In genomic region chr15:63135804-63136203, GRCh38 we compare ENCODE assay signal across 9 cellular contexts. TPM values are rescaled to one million over a fixed set of nuclear protein-coding genes. Genes with fewer than 3 reads are reported as not detected.
DNase-seq lines count a peak whose midpoint lies in the region; ATAC-seq and TF ChIP-seq lines count a peak whose summit lies in the region.
"Had no signal": no experiment of that assay in that cellular context is flagged by ENCODE, and none has a peak within 500 bp of the region (broad histone marks: within the 10 kb centered on the region; RNA-seq: fewer than 3 reads in every experiment).

No MANE protein-coding gene starts in this region.

- peak overlapping the region; percentile 64 to 72 for H3K27ac ChIP-seq in thoracic aorta

- H3K4me3 Mint-ChIP-seq in activated T-cell treated with anti-CD3 and anti-CD28 coated beads, Interleukin-2, amount 50 U/mL, for 4 hours: no peak overlapping the region
- no peak overlapping the region for H3K4me3 Mint-ChIP-seq in activated T-helper 17 cell treated with anti-CD3 and anti-CD28 coated beads, Interleukin-2, amount 50 U/mL, for 72 hours
- no peak overlapping the region for H3K4me3 Mint-ChIP-seq in activated T-helper 2 cell treated with anti-CD3 and anti-CD28 coated beads, Interferon-gamma antibody, Interleukin-2, Interleukin-4, amounts not matched to agents 10 μg/mL and 5 μg/mL and 100 μg/mL, durations not matched to agents 14 hours and 24 hours and 36 hours (ENCODE audit: low read depth)
- no peak overlapping the region for H3K4me3 Mint-ChIP-seq in activated naive CD8-positive, alpha-beta T cell treated with anti-CD3 and anti-CD28 coated beads, Interleukin-2, amount 50 U/mL, for 24 hours
- H3K4me3 Mint-ChIP-seq: B cell had no signal

- no peak overlapping the region for H3K4me3 ChIP-seq in thoracic aorta

- peak; percentile 58 to 73 for ATAC-seq in activated T-cell treated with anti-CD3 and anti-CD28 coated beads, Interleukin-2, amount 50 U/mL, for 4 hours
- ATAC-seq in activated T-helper 17 cell treated with anti-CD3 and anti-CD28 coated beads, Interleukin-2, amount 50 U/mL, for 72 hours (replicated peaks): peak; percentile 78
- peak; percentile 78 for ATAC-seq in thoracic aorta (ENCODE audit: insufficient number of reproducible peaks, low FRiP score, low read depth)
- no peak for ATAC-seq in activated naive CD8-positive, alpha-beta T cell treated with anti-CD3 and anti-CD28 coated beads, Interleukin-2, amount 50 U/mL, for 24 hours

- H3K9me3 Mint-ChIP-seq in activated T-cell treated with anti-CD3 and anti-CD28 coated beads, Interleukin-2, amount 50 U/mL, for 4 hours: no peaks in the 10 kb centered on the region
- H3K9me3 Mint-ChIP-seq in activated T-helper 17 cell treated with anti-CD3 and anti-CD28 coated beads, Interleukin-2, amount 50 U/mL, for 72 hours: no peaks in the 10 kb centered on the region
- H3K9me3 Mint-ChIP-seq in activated T-helper 2 cell treated with anti-CD3 and anti-CD28 coated beads, Interferon-gamma antibody, Interleukin-2, Interleukin-4, amounts not matched to agents 10 μg/mL and 5 μg/mL and 100 μg/mL, durations not matched to agents 14 hours and 24 hours and 36 hours: no peaks in the 10 kb centered on the region
- H3K9me3 Mint-ChIP-seq in activated naive CD8-positive, alpha-beta T cell treated with anti-CD3 and anti-CD28 coated beads, Interleukin-2, amount 50 U/mL, for 24 hours: no peaks in the 10 kb centered on the region

- intact Hi-C loops in activated T-helper 2 cell treated with anti-CD3 and anti-CD28 coated beads, Interferon-gamma antibody, Interleukin-2, Interleukin-4, amounts not matched to agents 10 μg/mL and 5 μg/mL and 100 μg/mL, durations not matched to agents 14 hours and 24 hours and 36 hours (cut with micrococcal nuclease): no loop called here

- H3K27ac Mint-ChIP-seq in activated T-helper 17 cell treated with anti-CD3 and anti-CD28 coated beads, Interleukin-2, amount 50 U/mL, for 72 hours: peak overlapping the region; percentile 60
- H3K27ac Mint-ChIP-seq in activated T-helper 2 cell treated with anti-CD3 and anti-CD28 coated beads, Interferon-gamma antibody, Interleukin-2, Interleukin-4, amounts not matched to agents 10 μg/mL and 5 μg/mL and 100 μg/mL, durations not matched to agents 14 hours and 24 hours and 36 hours: no peak overlapping the region
- no peak overlapping the region for H3K27ac Mint-ChIP-seq in activated naive CD8-positive, alpha-beta T cell treated with anti-CD3 and anti-CD28 coated beads, Interleukin-2, amount 50 U/mL, for 24 hours
- H3K27ac Mint-ChIP-seq: B cell had no signal

- peaks cover 8% of the 10 kb centered on the region for H3K36me3 Mint-ChIP-seq in activated T-cell treated with anti-CD3 and anti-CD28 coated beads, Interleukin-2, amount 50 U/mL, for 4 hours (ENCODE audit: insufficient read depth)
- peaks cover 8% of the 10 kb centered on the region for H3K36me3 Mint-ChIP-seq in activated T-helper 17 cell treated with anti-CD3 and anti-CD28 coated beads, Interleukin-2, amount 50 U/mL, for 72 hours (ENCODE audit: low read depth)
- H3K36me3 Mint-ChIP-seq in activated T-helper 2 cell treated with anti-CD3 and anti-CD28 coated beads, Interferon-gamma antibody, Interleukin-2, Interleukin-4, amounts not matched to agents 10 μg/mL and 5 μg/mL and 100 μg/mL, durations not matched to agents 14 hours and 24 hours and 36 hours (ENCODE audit: low read depth): peaks cover 30% of the 10 kb centered on the region
- peaks cover 5% of the 10 kb centered on the region for H3K36me3 Mint-ChIP-seq in activated naive CD8-positive, alpha-beta T cell treated with anti-CD3 and anti-CD28 coated beads, Interleukin-2, amount 50 U/mL, for 24 hours (ENCODE audit: low read depth)

- no peaks in the 10 kb centered on the region for H3K27me3 ChIP-seq in thoracic aorta (replicated peaks; ENCODE audit: insufficient read depth)

- H3K9me3 ChIP-seq in thoracic aorta: no peaks in the 10 kb centered on the region

- peaks cover 26 to 46% of the 10 kb centered on the region in 2 donors for H3K4me1 ChIP-seq in thoracic aorta (ENCODE audit: control insufficient read depth in 1 of 2, low read depth in 2 of 2)

- H3K36me3 ChIP-seq in thoracic aorta: no peaks in the 10 kb centered on the region

- DNase-seq in activated T-cell treated with anti-CD3 and anti-CD28 coated beads, Interleukin-2, amount 50 U/mL, for 4 hours: no peak
- no peak for DNase-seq in activated T-cell treated with anti-CD3 and anti-CD28 coated beads, Interleukin-2, amount 50 U/mL, for 1 hour
- DNase-seq in glomerular endothelial cell (ENCODE audit: extremely low read depth, low read depth, low spot score) (peak; percentile 86), thoracic aorta (ENCODE audit: low spot score) (no peak), D341Med (ENCODE audit: low spot score) (no peak)
- DNase-seq in activated T-helper 2 cell treated with anti-CD3 and anti-CD28 coated beads, Interferon-gamma antibody, Interleukin-2, Interleukin-4, amounts not matched to agents 10 μg/mL and 5 μg/mL and 100 μg/mL, durations not matched to agents 14 hours and 24 hours and 36 hours (ENCODE audit: low spot score): no peak
- DNase-seq in activated naive CD8-positive, alpha-beta T cell treated with anti-CD3 and anti-CD28 coated beads, Interleukin-2, amount 50 U/mL, for 24 hours: no peak

- no peaks in the 10 kb centered on the region for H3K27me3 Mint-ChIP-seq in activated T-cell treated with anti-CD3 and anti-CD28 coated beads, Interleukin-2, amount 50 U/mL, for 4 hours (ENCODE audit: low read depth)
- H3K27me3 Mint-ChIP-seq in activated T-helper 17 cell treated with anti-CD3 and anti-CD28 coated beads, Interleukin-2, amount 50 U/mL, for 72 hours: no peaks in the 10 kb centered on the region
- H3K27me3 Mint-ChIP-seq in activated T-helper 2 cell treated with anti-CD3 and anti-CD28 coated beads, Interferon-gamma antibody, Interleukin-2, Interleukin-4, amounts not matched to agents 10 μg/mL and 5 μg/mL and 100 μg/mL, durations not matched to agents 14 hours and 24 hours and 36 hours (ENCODE audit: low read depth): no peaks in the 10 kb centered on the region
- H3K27me3 Mint-ChIP-seq in activated naive CD8-positive, alpha-beta T cell treated with anti-CD3 and anti-CD28 coated beads, Interleukin-2, amount 50 U/mL, for 24 hours: no peaks in the 10 kb centered on the region
- H3K27me3 Mint-ChIP-seq: B cell had no signal

- H3K4me1 Mint-ChIP-seq in activated T-cell treated with anti-CD3 and anti-CD28 coated beads, Interleukin-2, amount 50 U/mL, for 4 hours (ENCODE audit: low read depth): peaks cover 15% of the 10 kb centered on the region
- H3K4me1 Mint-ChIP-seq in activated T-helper 17 cell treated with anti-CD3 and anti-CD28 coated beads, Interleukin-2, amount 50 U/mL, for 72 hours: no peaks in the 10 kb centered on the region
- H3K4me1 Mint-ChIP-seq in activated T-helper 2 cell treated with anti-CD3 and anti-CD28 coated beads, Interferon-gamma antibody, Interleukin-2, Interleukin-4, amounts not matched to agents 10 μg/mL and 5 μg/mL and 100 μg/mL, durations not matched to agents 14 hours and 24 hours and 36 hours (ENCODE audit: low read depth): peaks cover 16% of the 10 kb centered on the region
- H3K4me1 Mint-ChIP-seq in activated naive CD8-positive, alpha-beta T cell treated with anti-CD3 and anti-CD28 coated beads, Interleukin-2, amount 50 U/mL, for 24 hours: peaks cover 11% of the 10 kb centered on the region

- TF ChIP-seq CTCF in thoracic aorta (IDR thresholded peaks at IDR 0.05): no peak

RNA-seq across cellular contexts. Expression of gene LACTB, which starts 14.1 kb away (rescaled TPM):
- total RNA-seq in activated T-cell treated with anti-CD3 and anti-CD28 coated beads, Interleukin-2, amount 50 U/mL, for 4 hours: 10 to 100 TPM; 13.6 to 16.5 (median 14.2) TPM
- total RNA-seq in activated T-helper 17 cell treated with anti-CD3 and anti-CD28 coated beads, Interleukin-2, amount 50 U/mL, for 72 hours: 10 to 100 TPM; 20.3 to 26.0 TPM
- 24.7 and 30.6 TPM in 2 replicates for total RNA-seq in glomerular endothelial cell
- total RNA-seq in thoracic aorta: 10 to 100 TPM; 11.6 to 22.4 TPM
- total RNA-seq in activated T-helper 2 cell treated with anti-CD3 and anti-CD28 coated beads, Interferon-gamma antibody, Interleukin-2, Interleukin-4, amounts not matched to agents 10 μg/mL and 5 μg/mL and 100 μg/mL, durations not matched to agents 14 hours and 24 hours and 36 hours: 23.6 and 23.8 TPM in 2 replicates

RNA-seq across cellular contexts. Expression of gene RPS27L, which starts 21.5 kb away (rescaled TPM):
- 100 to 1,000 TPM in 1 of 3 donors, 10 to 100 TPM in 2; 82.0 to 114 (median 91.8) TPM for total RNA-seq in activated T-cell treated with anti-CD3 and anti-CD28 coated beads, Interleukin-2, amount 50 U/mL, for 4 hours
- 100 to 1,000 TPM; 187 to 240 TPM for total RNA-seq in activated T-helper 17 cell treated with anti-CD3 and anti-CD28 coated beads, Interleukin-2, amount 50 U/mL, for 72 hours
- 264 and 330 TPM in 2 replicates for total RNA-seq in glomerular endothelial cell
- 100 to 1,000 TPM in 1 of 2 donors, 10 to 100 TPM in 1; 40.1 to 120 TPM for total RNA-seq in thoracic aorta
- 164 and 167 TPM in 2 replicates for total RNA-seq in activated T-helper 2 cell treated with anti-CD3 and anti-CD28 coated beads, Interferon-gamma antibody, Interleukin-2, Interleukin-4, amounts not matched to agents 10 μg/mL and 5 μg/mL and 100 μg/mL, durations not matched to agents 14 hours and 24 hours and 36 hours

RNA-seq across cellular contexts. Expression of gene RAB8B, which starts 53.6 kb away (rescaled TPM):
- 100 to 1,000 TPM; 127 to 166 (median 152) TPM for total RNA-seq in activated T-cell treated with anti-CD3 and anti-CD28 coated beads, Interleukin-2, amount 50 U/mL, for 4 hours
- total RNA-seq in activated T-helper 17 cell treated with anti-CD3 and anti-CD28 coated beads, Interleukin-2, amount 50 U/mL, for 72 hours: 100 to 1,000 TPM in 1 of 2 donors, 10 to 100 TPM in 1; 68.1 to 185 TPM
- total RNA-seq in glomerular endothelial cell (23.2 and 26.1 TPM in 2 replicates), thoracic aorta (10 to 100 TPM; 55.2 to 64.1 TPM)
- 214 TPM in 2 replicates for total RNA-seq in activated T-helper 2 cell treated with anti-CD3 and anti-CD28 coated beads, Interferon-gamma antibody, Interleukin-2, Interleukin-4, amounts not matched to agents 10 μg/mL and 5 μg/mL and 100 μg/mL, durations not matched to agents 14 hours and 24 hours and 36 hours
